In genomic region chr19:33375156-33375744, GRCh38 we compare ENCODE assay signal across 3 cellular contexts.
TF ChIP-seq lines count a peak whose summit lies in the region.

No MANE protein-coding gene starts in this region.

TF ChIP-seq in A549, 52 proteins besides CTCF, POLR2A, EP300 and RAD21 (continued from another document):
- TF ChIP-seq ATOH8 (CRISPR knock-in tag; IDR thresholded peaks at IDR 0.05; ENCODE audit: low read depth): no peak
- TF ChIP-seq ZSCAN20 (CRISPR knock-in tag; IDR thresholded peaks at IDR 0.05): no peak
- TF ChIP-seq ZC3H11A (IDR thresholded peaks at IDR 0.05): no peak
- no peak for TF ChIP-seq RCOR1 (IDR thresholded peaks at IDR 0.05; ENCODE audit: low read depth, low read length)
- no peak for TF ChIP-seq GATA3 (IDR thresholded peaks at IDR 0.05; ENCODE audit: borderline replicate concordance)
- TF ChIP-seq NR3C1 (IDR thresholded peaks at IDR 0.05): no peak

TF ChIP-seq in HEK293, 187 proteins besides CTCF, POLR2A, EP300 and RAD21 (continued from another document and continues in another):
- TF ChIP-seq ZBTB49 (tag by site-specific recombination; IDR thresholded peaks at IDR 0.05; ENCODE audit: low read depth): no peak
- no peak for TF ChIP-seq ZNF112 (tag by site-specific recombination; IDR thresholded peaks at IDR 0.05)
- TF ChIP-seq ZNF16 (tag by site-specific recombination; IDR thresholded peaks at IDR 0.05; ENCODE audit: low read depth): no peak
- no peak for TF ChIP-seq ZNF701 (tag by site-specific recombination; IDR thresholded peaks at IDR 0.05)
- no peak for TF ChIP-seq GLIS2 (tag by site-specific recombination; IDR thresholded peaks at IDR 0.05)
- 0 out of 2 replicates have a peak, but pooled peaks have one; percentile 4 for TF ChIP-seq ZBTB8A (tag by site-specific recombination; IDR thresholded peaks at IDR 0.05)
- TF ChIP-seq ZFP37 (tag by site-specific recombination; IDR thresholded peaks at IDR 0.05): no peak
- no peak for TF ChIP-seq HOXD13 (CRISPR knock-in tag; IDR thresholded peaks at IDR 0.05; ENCODE audit: borderline replicate concordance)
- no peak for TF ChIP-seq SCRT1 (tag by site-specific recombination; IDR thresholded peaks at IDR 0.05; ENCODE audit: borderline replicate concordance)
- no peak for TF ChIP-seq ZNF596 (tag by site-specific recombination; IDR thresholded peaks at IDR 0.05)
- TF ChIP-seq ZNF24 (tag by site-specific recombination; IDR thresholded peaks at IDR 0.05): no peak
- no peak for TF ChIP-seq PRDM2 (tag by site-specific recombination; IDR thresholded peaks at IDR 0.05; ENCODE audit: borderline replicate concordance)
- no peak for TF ChIP-seq ZNF670 (tag by site-specific recombination; IDR thresholded peaks at IDR 0.05; ENCODE audit: low read depth)
- TF ChIP-seq GFI1B (tag by site-specific recombination; IDR thresholded peaks at IDR 0.05): 0 out of 2 replicates have a peak, but pooled peaks have one; percentile 26
- TF ChIP-seq ZNF513 (tag by site-specific recombination; IDR thresholded peaks at IDR 0.05): no peak
- no peak for TF ChIP-seq ZNF19 (tag by site-specific recombination; IDR thresholded peaks at IDR 0.05; ENCODE audit: low read depth)
- TF ChIP-seq MZF1 (tag by site-specific recombination; IDR thresholded peaks at IDR 0.05; ENCODE audit: borderline replicate concordance): no peak
- TF ChIP-seq ZBTB1 (tag by site-specific recombination; IDR thresholded peaks at IDR 0.05): no peak
- TF ChIP-seq TCF7L2 (IDR thresholded peaks at IDR 0.05; ENCODE audit: borderline replicate concordance, low read depth, low read length): no peak
- no peak for TF ChIP-seq ZNF660 (tag by site-specific recombination; IDR thresholded peaks at IDR 0.05)
- TF ChIP-seq ZNF335 (tag by site-specific recombination; conservative IDR thresholded peaks at IDR 0.05): 0 out of 2 replicates have a peak, but pooled peaks have one; percentile 9

TF ChIP-seq in GM12878, 131 proteins besides CTCF, POLR2A, EP300 and RAD21 (continued from another document):
- no peak for TF ChIP-seq USF2 (IDR thresholded peaks at IDR 0.05; ENCODE audit: borderline replicate concordance, low read depth, low read length)
- no peak for TF ChIP-seq YY1 (IDR thresholded peaks at IDR 0.05; ENCODE audit: low read depth, low read length)
